ENCODE assay signal across 8 cellular contexts in the genomic region with DNA sequence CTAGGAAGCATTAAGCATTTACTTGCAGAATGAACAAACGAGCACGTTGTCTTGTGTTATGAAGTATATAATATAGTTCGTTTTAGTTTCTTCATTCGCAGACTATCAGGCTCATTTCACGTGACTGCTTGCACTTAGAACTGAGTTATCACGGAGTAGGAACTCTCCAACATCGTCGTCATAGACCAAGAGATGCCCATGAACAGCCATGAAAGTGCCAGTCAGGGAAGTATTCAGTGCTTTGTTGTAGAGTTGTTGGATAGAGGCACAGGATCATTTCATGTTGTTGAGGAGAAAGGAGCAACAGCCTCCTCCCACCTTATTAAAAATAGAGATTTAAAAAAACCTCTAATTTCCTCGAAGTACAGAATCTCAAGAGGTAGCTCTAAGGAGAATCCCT. TPM values are rescaled to one million over a fixed set of nuclear protein-coding genes. Genes with fewer than 3 reads are reported as not detected.
DNase-seq lines count a peak whose midpoint lies in the region; ATAC-seq and TF ChIP-seq lines count a peak whose summit lies in the region.

No MANE protein-coding gene starts in this region.

- in situ Hi-C loops in IMR-90 (cut with MboI; ENCODE audit: low sequenced_read_pairs): loop anchor here (10.0 to 25.0 kb wide), 2 partner anchors 198 to 515 kb away; partner anchors contain the start of gene GJB2

- H2BK5ac ChIP-seq in IMR-90 (ENCODE audit: low read depth, low read length, poor library complexity, severe bottlenecking): no peak overlapping the region

- no peak for TF ChIP-seq CTCF in CD4-positive, alpha-beta T cell (IDR thresholded peaks at IDR 0.05)
- no peak for TF ChIP-seq CTCF in IMR-90 (conservative IDR thresholded peaks at IDR 0.05; ENCODE audit: low read depth, low read length)
- no peak for TF ChIP-seq CTCF in nephron (IDR thresholded peaks at IDR 0.05; ENCODE audit: unreplicated experiment in 3 of 3)

- H2BK120ac ChIP-seq in IMR-90 (ENCODE audit: low read depth, low read length): no peak overlapping the region

- no peak for DNase-seq in CD4-positive, alpha-beta T cell
- peak; percentile 28 for DNase-seq in IMR-90
- DNase-seq in caudate nucleus (lab: John Stamatoyannopoulos, UW): peak in 1 of 61 donors; percentile 14
- DNase-seq in Ammon's horn (ENCODE audit: low spot score): no peak
- no peak for DNase-seq in stimulated activated naive CD4-positive, alpha-beta T cell treated with Interleukin-2 at 50 U/mL for 16 hours (lab: John Stamatoyannopoulos, UW)
- DNase-seq in GM19240 (ENCODE audit: insufficient read length, low spot score): no peak

- no TSS peak for BruUV-seq in IMR-90 (replicated peaks; lab: Mats Ljungman, UMichigan)

- H3K4me1 ChIP-seq in IMR-90 (ENCODE audit: control insufficient read depth, insufficient read depth, low read length): peaks cover 4% of the 10 kb centered on the region; the same call in 1 of the 2 replicates

- H3K27ac ChIP-seq in CD4-positive, alpha-beta T cell (ENCODE audit: low read depth, low read length): no peak overlapping the region
- H3K27ac ChIP-seq in IMR-90 (ENCODE audit: insufficient read depth, low read length) (no peak overlapping the region), caudate nucleus (ENCODE audit: low read depth, low read length) (peak overlapping the region; percentile 90)

- H4K20me1 ChIP-seq in IMR-90 (ENCODE audit: insufficient read depth, low read length): no peaks in the 10 kb centered on the region

- H3K9me1 ChIP-seq in IMR-90 (ENCODE audit: insufficient read depth, low read length): peaks cover 7% of the 10 kb centered on the region; the same call in 1 of the 2 replicates

- peaks cover 39% of the 10 kb centered on the region for H3K27me3 ChIP-seq in CD4-positive, alpha-beta T cell (ENCODE audit: control insufficient read depth, insufficient read depth, low read length)
- H3K27me3 ChIP-seq in IMR-90 (ENCODE audit: control insufficient read depth, insufficient read depth, low read length): peaks cover 4% of the 10 kb centered on the region

- H3K4me2 ChIP-seq in IMR-90 (ENCODE audit: low read depth, low read length): peak overlapping the region; percentile 84

- H3K9ac ChIP-seq in IMR-90 (ENCODE audit: low read depth, low read length): no peak overlapping the region

- H2BK20ac ChIP-seq in IMR-90 (ENCODE audit: low read depth, low read length): no peak overlapping the region

- intact Hi-C loops in CD4-positive, alpha-beta T cell (cut with DNase I, micrococcal nuclease): loop anchor here (5.0 to 10.0 kb wide), 4 partner anchors 178 to 592 kb away; partner anchors contain the start of genes CRYL1 (in 1 of the 2) and GJB2 (in 1 of the 2)
- intact Hi-C loops in IMR-90 (cut with micrococcal nuclease): loop anchor here (1.0 to 5.0 kb wide), 3 partner anchors 90 to 520 kb away; no protein-coding TSS in a partner anchor

- peaks cover 7% of the 10 kb centered on the region for H3K4me1 Mint-ChIP-seq in CD4-positive, alpha-beta T cell (ENCODE audit: low read depth)
- H3K4me1 Mint-ChIP-seq in nephron: peaks cover 18% of the 10 kb centered on the region

- CTCF ChIA-PET in CD4-positive, alpha-beta T cell (lab: Charles Lee): interaction anchor here (0.5 kb wide), 1 partner anchor 21 kb away, joined by 3 read pairs; no protein-coding TSS in a partner anchor
- CTCF ChIA-PET in IMR-90 (lab: Yijun Ruan, JAX): interaction anchor here (1.7 kb wide), 1 partner anchor 14 kb away, joined by 4 read pairs; no protein-coding TSS in a partner anchor

- no peak overlapping the region for H2BK15ac ChIP-seq in IMR-90 (ENCODE audit: low read depth, low read length)

- ATAC-seq in CD4-positive, alpha-beta T cell (ENCODE audit: poor library complexity): no peak
- ATAC-seq in IMR-90 (ENCODE audit: low read depth): no peak
- no peak for ATAC-seq in HG02610 (IDR thresholded peaks at IDR 0.05; ENCODE audit: unreplicated experiment)

- no peaks in the 10 kb centered on the region for H3K36me3 Mint-ChIP-seq in CD4-positive, alpha-beta T cell (ENCODE audit: low read depth)
- no peaks in the 10 kb centered on the region for H3K36me3 Mint-ChIP-seq in nephron (ENCODE audit: low read depth)

- 50% methylated on average over 2 of the region's 9 CpGs; no CpG with 5 or more reads in 1 of the 2 experiments for WGBS in IMR-90 (ENCODE audit: extremely low coverage in 2 of 2, insufficient read length in 1 of 2), 2 experiments

- H3K14ac ChIP-seq in IMR-90 (replicated peaks; ENCODE audit: low read depth, low read length): no peak overlapping the region

- no peak overlapping the region for H3K18ac ChIP-seq in IMR-90 (ENCODE audit: low read depth, low read length)

- no peak for TF ChIP-seq RAD21 in IMR-90 (IDR thresholded peaks at IDR 0.05; ENCODE audit: low read length)

- H2AFZ ChIP-seq in IMR-90 (replicated peaks; ENCODE audit: low read length, poor library complexity): peak overlapping the region; percentile 98

- POLR2A ChIA-PET in CD4-positive, alpha-beta T cell (lab: Charles Lee): interaction anchor here (0.5 to 1.7 kb wide), 3 partner anchors 9 to 490 kb away, joined by 3 to 4 read pairs (median 3); no protein-coding TSS in a partner anchor
- POLR2A ChIA-PET in IMR-90 (lab: Charles Lee; ENCODE audit: unreplicated experiment): no interaction called here

- no peak overlapping the region for H4K91ac ChIP-seq in IMR-90 (ENCODE audit: insufficient read depth, low read depth, low read length)

- peak overlapping the region; percentile 46 for H2AK9ac ChIP-seq in IMR-90 (replicated peaks; ENCODE audit: low read depth, low read length, poor library complexity)

- H2AK5ac ChIP-seq in IMR-90 (ENCODE audit: low read depth, low read length): no peak overlapping the region; the same call in 1 of the 2 replicates

- dilution Hi-C loops in IMR-90 (cut with HindIII; ENCODE audit: low sequenced_read_pairs, unreplicated experiment): no loop called here

- no peak for TF ChIP-seq POLR2A in IMR-90 (IDR thresholded peaks at IDR 0.05; ENCODE audit: low read depth, low read length)

- no peaks in the 10 kb centered on the region for H3K9me3 ChIP-seq in CD4-positive, alpha-beta T cell (ENCODE audit: control insufficient read depth, low read length)
- no peaks in the 10 kb centered on the region for H3K9me3 ChIP-seq in IMR-90 (ENCODE audit: control insufficient read depth, insufficient read depth, low read length)

- H3K23ac ChIP-seq in IMR-90 (ENCODE audit: low read depth, low read length): peak overlapping the region; percentile 74

- no peak overlapping the region for H3K56ac ChIP-seq in IMR-90 (ENCODE audit: extremely low read depth, insufficient read depth, low read length)

- H3K4ac ChIP-seq in IMR-90 (ENCODE audit: low read depth, low read length): no peak overlapping the region

- H3K27me3 Mint-ChIP-seq in CD4-positive, alpha-beta T cell: peaks cover 46% of the 10 kb centered on the region
- H3K27me3 Mint-ChIP-seq in nephron (ENCODE audit: low read depth): peaks cover 24% of the 10 kb centered on the region

- H3K79me1 ChIP-seq in IMR-90 (ENCODE audit: low read depth in 1 of 2, low read length in 2 of 2): 0 out of 4 replicates have a peak, but pooled peaks cover 0 to 5% of the 10 kb centered on the region in 2 experiments

- H3K9me3 Mint-ChIP-seq in CD4-positive, alpha-beta T cell: no peaks in the 10 kb centered on the region
- H3K9me3 Mint-ChIP-seq in nephron: no peaks in the 10 kb centered on the region

- peak overlapping the region; percentile 34 for H3K27ac Mint-ChIP-seq in CD4-positive, alpha-beta T cell
- peak overlapping the region; percentile 53 to 77 (median 62) for H3K27ac Mint-ChIP-seq in nephron

- H3K4me3 Mint-ChIP-seq in CD4-positive, alpha-beta T cell: peak overlapping the region; percentile 92
- H3K4me3 Mint-ChIP-seq in nephron: peak overlapping the region; percentile 94 to 96 (median 95)

- peak overlapping the region; percentile 77 for H3K4me3 ChIP-seq in IMR-90 (ENCODE audit: insufficient read depth, low read depth, low read length)

- H4K5ac ChIP-seq in IMR-90 (ENCODE audit: low read depth, low read length): no peak overlapping the region

- H4K8ac ChIP-seq in IMR-90 (ENCODE audit: low read depth in 2 of 2, low read length in 2 of 2): no peak overlapping the region

- H3K36me3 ChIP-seq in IMR-90 (ENCODE audit: control insufficient read depth, insufficient read depth, low read length): no peaks in the 10 kb centered on the region

TF ChIP-seq in IMR-90, 13 proteins besides CTCF, POLR2A, EP300 and RAD21:
- no peak for TF ChIP-seq RCOR1 (IDR thresholded peaks at IDR 0.05; ENCODE audit: insufficient replicate concordance, low read length)
- no peak for TF ChIP-seq SMC3 (IDR thresholded peaks at IDR 0.05; ENCODE audit: low read depth, low read length)
- no peak for TF ChIP-seq CHD1 (IDR thresholded peaks at IDR 0.05; ENCODE audit: low read depth, low read length)
- 0 out of 2 replicates have a peak, but pooled peaks have one; percentile 26 for TF ChIP-seq BHLHE40 (IDR thresholded peaks at IDR 0.05; ENCODE audit: low read depth, low read length)
- TF ChIP-seq, protein P1, sequence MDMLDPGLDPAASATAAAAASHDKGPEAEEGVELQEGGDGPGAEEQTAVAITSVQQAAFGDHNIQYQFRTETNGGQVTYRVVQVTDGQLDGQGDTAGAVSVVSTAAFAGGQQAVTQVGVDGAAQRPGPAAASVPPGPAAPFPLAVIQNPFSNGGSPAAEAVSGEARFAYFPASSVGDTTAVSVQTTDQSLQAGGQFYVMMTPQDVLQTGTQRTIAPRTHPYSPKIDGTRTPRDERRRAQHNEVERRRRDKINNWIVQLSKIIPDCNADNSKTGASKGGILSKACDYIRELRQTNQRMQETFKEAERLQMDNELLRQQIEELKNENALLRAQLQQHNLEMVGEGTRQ (IDR thresholded peaks at IDR 0.05; ENCODE audit: low read depth, low read length): no peak
- no peak for TF ChIP-seq ELK1 (IDR thresholded peaks at IDR 0.05; ENCODE audit: borderline replicate concordance, low read depth, low read length)
- TF ChIP-seq MAZ (IDR thresholded peaks at IDR 0.05; ENCODE audit: borderline replicate concordance, low read depth, low read length): no peak
- TF ChIP-seq MXI1 (IDR thresholded peaks at IDR 0.05; ENCODE audit: borderline replicate concordance, low read depth, low read length): no peak

RNA-seq across cellular contexts. Expression of gene IL17D, which starts 1.0 kb away (rescaled TPM):
- total RNA-seq in CD4-positive, alpha-beta T cell: under 1 TPM in 1 of 2 experiments, not detected in 1; 0.47 TPM
- 0.56 and 0.72 TPM in 2 replicates for total RNA-seq in IMR-90 (2012; rRNA removed)
- 1.2 and 1.4 TPM in 2 replicates for polyA plus RNA-seq in IMR-90 (2012; rRNA removed)
- 0.89 and 1.9 TPM in 2 replicates for polyA plus RNA-seq in IMR-90 (2012; cell fraction: cytosol; rRNA removed)
- 1.4 TPM in 2 replicates for polyA plus RNA-seq in IMR-90 (2012; cell fraction: nucleus; rRNA removed; ENCODE audit: low replicate concordance)
